ENCODE assay signal across 15 cellular contexts in genomic region chr12:131817241-131817640, GRCh38. TPM values are rescaled to one million over a fixed set of nuclear protein-coding genes. Genes with fewer than 3 reads are reported as not detected.
DNase-seq lines count a peak whose midpoint lies in the region; ATAC-seq, FAIRE-seq and TF ChIP-seq lines count a peak whose summit lies in the region.
"Had no signal": no experiment of that assay in that cellular context is flagged by ENCODE, and none has a peak within 500 bp of the region (broad histone marks: within the 10 kb centered on the region; RNA-seq: fewer than 3 reads in every experiment).

No MANE protein-coding gene starts in this region.

- H3K4me3 ChIP-seq in BLaER1 treated with 17β-estradiol and CSF1 and Interleukin-3, amounts not matched to agents 10 nM and 100 nM = peak overlapping the region in 9 of 10 experiments; percentile 35 to 71 (median 53); a peak in 17 of 20 replicates
- H3K4me3 ChIP-seq in H7 (ENCODE audit: insufficient read depth, low read depth, low read length) (no peak overlapping the region), kidney (ENCODE audit: low read length in 2 of 2) (no peak overlapping the region), tibial artery (no peak overlapping the region)

- H3K9me3 Mint-ChIP-seq in stimulated activated naive B cell treated with anti-CD40 and anti-IgM and Interleukin-4, amounts not matched to agents 10 μg/mL and 1 μg/mL and 100 μg/mL, for 72 hours = peaks cover 5% of the 10 kb centered on the region in 2 donors

- intact Hi-C loops in kidney (cut with DNase I) = no loop called here
- intact Hi-C loops in tibial artery (cut with DNase I; ENCODE audit: low total_unique reads) = no loop called here

- H3K4me3 Mint-ChIP-seq in stimulated activated naive B cell treated with anti-CD40 and anti-IgM and Interleukin-4, amounts not matched to agents 10 μg/mL and 1 μg/mL and 100 μg/mL, for 72 hours = no peak overlapping the region
- H3K4me3 Mint-ChIP-seq: CD8-positive, alpha-beta T cell; IgD-negative memory B cell had no signal

- peaks cover 14 to 22% of the 10 kb centered on the region in 2 donors for H3K36me3 Mint-ChIP-seq in stimulated activated naive B cell treated with anti-CD40 and anti-IgM and Interleukin-4, amounts not matched to agents 10 μg/mL and 1 μg/mL and 100 μg/mL, for 72 hours
- H3K36me3 Mint-ChIP-seq: CD8-positive, alpha-beta T cell had no signal

- peaks cover 16 to 30% (median 22%) of the 10 kb centered on the region in 11 experiments for H3K9me3 ChIP-seq in BLaER1 treated with 17β-estradiol and CSF1 and Interleukin-3, amounts not matched to agents 10 nM and 100 nM (replicated peaks in 1 of 11)
- H3K9me3 ChIP-seq in kidney (ENCODE audit: control insufficient read depth in 1 of 2, low read length in 2 of 2) (no peaks in the 10 kb centered on the region), tibial artery (peaks cover 0 to 8% (median 7%) of the 10 kb centered on the region in 3 donors)

- H3K27ac ChIP-seq in BLaER1 treated with 17β-estradiol and CSF1 and Interleukin-3, amounts not matched to agents 10 nM and 100 nM = peak overlapping the region in 10 of 11 experiments; percentile 37 to 92 (median 88); a peak in 19 of 22 replicates
- no peak overlapping the region for H3K27ac ChIP-seq in kidney (ENCODE audit: low read depth in 2 of 2, low read length in 2 of 2)
- no peak overlapping the region for H3K27ac ChIP-seq in tibial artery
- H3K27ac ChIP-seq: C4-2B had no signal

- peaks cover 37 to 64% (median 57%) of the 10 kb centered on the region in 10 experiments for H3K4me1 ChIP-seq in BLaER1 treated with 17β-estradiol and CSF1 and Interleukin-3, amounts not matched to agents 10 nM and 100 nM
- H3K4me1 ChIP-seq in kidney (ENCODE audit: control insufficient read depth in 1 of 2, insufficient read depth in 1 of 2, low read depth in 1 of 2, low read length in 2 of 2) (no peaks in the 10 kb centered on the region), tibial artery (no peaks in the 10 kb centered on the region)

- peak overlapping the region; percentile 42 to 83 (median 68); a peak in 19 of 22 replicates for H3K9ac ChIP-seq in BLaER1 treated with 17β-estradiol and CSF1 and Interleukin-3, amounts not matched to agents 10 nM and 100 nM
- H3K9ac ChIP-seq in kidney (ENCODE audit: low read length in 2 of 2) = no peak overlapping the region

- no peak for TF ChIP-seq CTCF in kidney (IDR thresholded peaks at IDR 0.05; ENCODE audit: borderline replicate concordance, extremely low read depth, insufficient read depth)
- TF ChIP-seq CTCF in tibial artery (IDR thresholded peaks at IDR 0.05) = no peak

- peak overlapping the region; percentile 80 to 96 (median 90) for H3K4me2 ChIP-seq in BLaER1 treated with 17β-estradiol and CSF1 and Interleukin-3, amounts not matched to agents 10 nM and 100 nM

- ATAC-seq in stimulated activated naive B cell treated with anti-CD40 and anti-IgM and Interleukin-4, amounts not matched to agents 10 μg/mL and 1 μg/mL and 100 μg/mL, for 72 hours (replicated peaks) = no peak
- ATAC-seq: CD8-positive, alpha-beta T cell had no signal

- peaks cover 0 to 6% (median 0%) of the 10 kb centered on the region in 11 experiments; a peak in 1 of 22 replicates for H3K27me3 ChIP-seq in BLaER1 treated with 17β-estradiol and CSF1 and Interleukin-3, amounts not matched to agents 10 nM and 100 nM
- H3K27me3 ChIP-seq in H7 (ENCODE audit: control insufficient read depth, insufficient read depth, low read length) (no peaks in the 10 kb centered on the region), tibial artery (no peaks in the 10 kb centered on the region)

- H3K4me1 Mint-ChIP-seq in stimulated activated naive B cell treated with anti-CD40 and anti-IgM and Interleukin-4, amounts not matched to agents 10 μg/mL and 1 μg/mL and 100 μg/mL, for 72 hours = peaks cover 14 to 39% of the 10 kb centered on the region in 2 donors

- no peak for FAIRE-seq in kidney (lab: Jason Lieb, UNC)
- FAIRE-seq: H54 had no signal

- H4K20me1 ChIP-seq in BLaER1 treated with 17β-estradiol and CSF1 and Interleukin-3, amounts not matched to agents 10 nM and 100 nM = no peaks in the 10 kb centered on the region

- H3K36me3 ChIP-seq in BLaER1 treated with 17β-estradiol and CSF1 and Interleukin-3, amounts not matched to agents 10 nM and 100 nM = peaks cover 0 to 36% (median 11%) of the 10 kb centered on the region in 11 experiments; a peak in 10 of 22 replicates
- H3K36me3 ChIP-seq in H7 (replicated peaks; ENCODE audit: control insufficient read depth, insufficient read depth, low read length) (no peaks in the 10 kb centered on the region), kidney (ENCODE audit: control insufficient read depth in 1 of 2, insufficient read depth in 2 of 2, low read length in 2 of 2) (no peaks in the 10 kb centered on the region), tibial artery (no peaks in the 10 kb centered on the region)

- H3K27me3 Mint-ChIP-seq in stimulated activated naive B cell treated with anti-CD40 and anti-IgM and Interleukin-4, amounts not matched to agents 10 μg/mL and 1 μg/mL and 100 μg/mL, for 72 hours = no peaks in the 10 kb centered on the region

- H3K27ac Mint-ChIP-seq in stimulated activated naive B cell treated with anti-CD40 and anti-IgM and Interleukin-4, amounts not matched to agents 10 μg/mL and 1 μg/mL and 100 μg/mL, for 72 hours = peak overlapping the region; percentile 73
- H3K27ac Mint-ChIP-seq: CD8-positive, alpha-beta T cell; IgD-negative memory B cell had no signal

- peak; percentile 35 for DNase-seq in H7
- DNase-seq in kidney = peak; percentile 51
- DNase-seq in stimulated activated naive B cell treated with anti-CD40 and anti-IgM and Interleukin-4, amounts not matched to agents 10 μg/mL and 1 μg/mL and 100 μg/mL, for 72 hours = no peak
- no peak for DNase-seq in tibial artery
- no peak for DNase-seq in GF-D8 (lab: John Stamatoyannopoulos, UW)
- DNase-seq in RPMI8226 = no peak
- DNase-seq: ACHN; CD8-positive, alpha-beta T cell; COR-L47; KG1 had no signal

RNA-seq across cellular contexts. Expression of gene MMP17, which starts 11.0 kb away (rescaled TPM):
- 36.1 and 75.7 TPM in 2 replicates for total RNA-seq in H7 (2014; rRNA removed; shearing (Covaris generic))
- total RNA-seq in kidney = 3.2 TPM
- 0.82 TPM for polyA plus RNA-seq in kidney (ENCODE audit: insufficient read depth, low read depth, low replicate concordance)
- total RNA-seq: HT-29 had no signal

Comparison
In these comparisons a context has a peak if more than half of its experiments do, and no peak if none do; other contexts are left out.
1. H3K27ac ChIP-seq: peak in BLaER1 treated with 17β-estradiol and CSF1 and Interleukin-3, amounts not matched to agents 10 nM and 100 nM (10 of 11); none in kidney (0 of 2) and tibial artery (0 of 2).
2. H3K4me3 ChIP-seq: peak in BLaER1 treated with 17β-estradiol and CSF1 and Interleukin-3, amounts not matched to agents 10 nM and 100 nM (9 of 10); none in H7 (single experiment), kidney (0 of 2) and tibial artery (0 of 2).
3. H3K9ac ChIP-seq: peak in BLaER1 treated with 17β-estradiol and CSF1 and Interleukin-3, amounts not matched to agents 10 nM and 100 nM (11 of 11); none in kidney (0 of 2).
4. DNase-seq: peak in H7 (single experiment) and kidney (single experiment); none in stimulated activated naive B cell treated with anti-CD40 and anti-IgM and Interleukin-4, amounts not matched to agents 10 μg/mL and 1 μg/mL and 100 μg/mL, for 72 hours (single experiment), tibial artery (0 of 2), GF-D8 (single experiment) and RPMI8226 (single experiment).